In genomic region chr15:41954036-41954435, GRCh38 we compare ENCODE assay signal across 27 cellular contexts.
"Had no signal": no experiment of that assay in that cellular context is flagged by ENCODE, and none has a peak within 500 bp of the region (broad histone marks: within the 10 kb centered on the region; RNA-seq: fewer than 3 reads in every experiment).

No MANE protein-coding gene starts in this region.

- H3K4me3 ChIP-seq: colonic mucosa, esophagus squamous epithelium, lung, pancreas, right lobe of liver, transverse colon, upper lobe of right lung, uterus had no signal

- H3K4me3 Mint-ChIP-seq: central memory CD8-positive, alpha-beta T cell; immature natural killer cell; memory B cell; naive thymus-derived CD4-positive, alpha-beta T cell; nephron; stimulated activated memory B cell treated with anti-CD40 and anti-IgM and Interleukin-4, amounts not matched to agents 10 μg/mL and 1 μg/mL and 100 μg/mL, for 72 hours had no signal

- H3K9me3 ChIP-seq: colonic mucosa, esophagus squamous epithelium, pancreas, right lobe of liver, transverse colon, upper lobe of right lung, uterus had no signal

- H3K27me3 Mint-ChIP-seq: central memory CD8-positive, alpha-beta T cell; memory B cell; naive thymus-derived CD4-positive, alpha-beta T cell; stimulated activated memory B cell treated with anti-CD40 and anti-IgM and Interleukin-4, amounts not matched to agents 10 μg/mL and 1 μg/mL and 100 μg/mL, for 72 hours had no signal

- H3K27me3 ChIP-seq: colonic mucosa, esophagus squamous epithelium, pancreas, right lobe of liver, transverse colon, upper lobe of right lung, uterus had no signal

- DNase-seq: colonic mucosa; dermis blood vessel endothelial cell; effector memory CD4-positive, alpha-beta T cell; erythroblast; esophagus squamous epithelium; foreskin melanocyte; glutamatergic neuron; hypothalamus; immature natural killer cell; midbrain; naive thymus-derived CD4-positive, alpha-beta T cell; occipital lobe; retina; small intestine; stimulated activated CD4-positive, alpha-beta T cell treated with anti-CD3 and anti-CD28 coated beads, Interleukin-15, amount 100 ng/mL, for 24 hours; stimulated activated CD4-positive, alpha-beta T cell treated with anti-CD3 and anti-CD28 coated beads, Interleukin-4, amount 100 ng/mL, for 1 hour; stimulated activated naive CD8-positive, alpha-beta T cell treated with anti-CD3 and anti-CD28 coated beads, Interleukin-15, Interleukin-2, amounts not matched to agents 100 U/mL and 50 U/mL, for 24 hours; transverse colon; upper lobe of right lung; uterus had no signal

- ATAC-seq: naive thymus-derived CD4-positive, alpha-beta T cell; pancreas; right lobe of liver; stimulated activated memory B cell treated with anti-CD40 and anti-IgM and Interleukin-4, amounts not matched to agents 10 μg/mL and 1 μg/mL and 100 μg/mL, for 72 hours; stimulated activated naive CD8-positive, alpha-beta T cell treated with anti-CD3 and anti-CD28 coated beads, Interleukin-15, Interleukin-2, amounts not matched to agents 100 U/mL and 50 U/mL, for 24 hours; upper lobe of right lung had no signal

- H3K9me3 Mint-ChIP-seq: central memory CD8-positive, alpha-beta T cell; immature natural killer cell; memory B cell; naive thymus-derived CD4-positive, alpha-beta T cell; nephron; stimulated activated memory B cell treated with anti-CD40 and anti-IgM and Interleukin-4, amounts not matched to agents 10 μg/mL and 1 μg/mL and 100 μg/mL, for 72 hours had no signal

- H3K4me1 ChIP-seq: colonic mucosa had no signal

- H3K27ac Mint-ChIP-seq: immature natural killer cell; memory B cell; nephron; stimulated activated memory B cell treated with anti-CD40 and anti-IgM and Interleukin-4, amounts not matched to agents 10 μg/mL and 1 μg/mL and 100 μg/mL, for 72 hours had no signal

- H3K36me3 ChIP-seq: colonic mucosa, uterus had no signal

- H3K27ac ChIP-seq: colonic mucosa, esophagus squamous epithelium, pancreas, right lobe of liver, transverse colon, upper lobe of right lung, uterus had no signal
